39 cellular contexts compared by ENCODE assay signal in genomic region chr22:19733755-19734154, GRCh38. TPM values are rescaled to one million over a fixed set of nuclear protein-coding genes. Genes with fewer than 3 reads are reported as not detected.
"Had no signal": no experiment of that assay in that cellular context is flagged by ENCODE, and none has a peak within 500 bp of the region (broad histone marks: within the 10 kb centered on the region; RNA-seq: fewer than 3 reads in every experiment).

No MANE protein-coding gene starts in this region.

- H3K36me3 ChIP-seq: ascending aorta, cardiac muscle cell had no signal

- H3K4me3 ChIP-seq: ascending aorta, cardiac muscle cell had no signal

- H3K27me3 Mint-ChIP-seq: activated naive CD8-positive, alpha-beta T cell treated with anti-CD3 and anti-CD28 coated beads for 36 hours; activated T-helper 17 cell treated with anti-CD3 and anti-CD28 coated beads, Interleukin-2, amount 50 U/mL, for 72 hours; central memory CD8-positive, alpha-beta T cell had no signal

- H3K4me3 Mint-ChIP-seq: activated B cell treated with CpG ODN at 0.5 μM for 24 hours; activated CD4-positive, alpha-beta memory T cell treated with anti-CD3 and anti-CD28 coated beads for 36 hours; activated CD4-positive, alpha-beta T cell treated with anti-CD3 and anti-CD28 coated beads, Interleukin-2, amount 10 ng/mL, durations not matched to agents 24 days and 14 days; activated CD8-positive, alpha-beta T cell treated with anti-CD3 and anti-CD28 coated beads for 36 hours; activated naive CD4-positive, alpha-beta T cell treated with anti-CD3 and anti-CD28 coated beads for 36 hours; activated naive CD8-positive, alpha-beta T cell treated with anti-CD3 and anti-CD28 coated beads for 36 hours; activated T-cell treated with anti-CD3 and anti-CD28 coated beads, Interleukin-2, amount 50 U/mL, for 4 hours; activated T-cell treated with anti-CD3 and anti-CD28 coated beads, Interleukin-2, amount 50 U/mL, for 72 hours; activated T-helper 1 cell treated with anti-CD3 and anti-CD28 coated beads, Interleukin-12 subunit alpha, Interleukin-12 subunit beta, Interleukin-2, Interleukin-4 antibody, amounts not matched to agents 30 ng/mL and 10 ng/mL and 1 ng/mL, durations not matched to agents 14 hours and 24 hours and 36 hours; activated T-helper 17 cell treated with anti-CD3 and anti-CD28 coated beads, Interleukin-2, amount 50 U/mL, for 72 hours; brain; central memory CD8-positive, alpha-beta T cell; T-helper 1 cell treated with Interleukin-12 subunit alpha and Interleukin-12 subunit beta and Interleukin-4 antibody, amounts not matched to agents 30 μg/mL and 1 μg/mL, for 36 hours; T-helper 2 cell treated with Interferon-gamma antibody and Interleukin-4, amounts not matched to agents 5 μg/mL and 100 μg/mL, for 36 hours had no signal

- ATAC-seq: activated CD8-positive, alpha-beta T cell treated with anti-CD3 and anti-CD28 coated beads for 36 hours; activated naive CD4-positive, alpha-beta T cell treated with anti-CD3 and anti-CD28 coated beads, Interleukin-2, amount 50 U/mL, for 72 hours; activated T-cell treated with anti-CD3 and anti-CD28 coated beads, Interleukin-2, amount 50 U/mL, for 4 hours; activated T-cell treated with anti-CD3 and anti-CD28 coated beads, Interleukin-2, amount 50 U/mL, for 72 hours; activated T-helper 17 cell treated with anti-CD3 and anti-CD28 coated beads, Interleukin-2, amount 50 U/mL, for 72 hours had no signal

- FAIRE-seq: bronchial epithelial cell, TTC549 had no signal

- H3K4me1 Mint-ChIP-seq: activated naive CD8-positive, alpha-beta T cell treated with anti-CD3 and anti-CD28 coated beads for 36 hours had no signal

- H3K27ac ChIP-seq: ascending aorta, cardiac muscle cell, VCaP had no signal

- H3K9me3 Mint-ChIP-seq: activated B cell treated with CpG ODN at 0.5 μM for 24 hours; activated CD4-positive, alpha-beta memory T cell treated with anti-CD3 and anti-CD28 coated beads for 36 hours; activated CD4-positive, alpha-beta T cell treated with anti-CD3 and anti-CD28 coated beads, Interleukin-2, amount 10 ng/mL, durations not matched to agents 24 days and 14 days; activated CD8-positive, alpha-beta T cell treated with anti-CD3 and anti-CD28 coated beads for 36 hours; activated naive CD4-positive, alpha-beta T cell treated with anti-CD3 and anti-CD28 coated beads for 36 hours; activated naive CD4-positive, alpha-beta T cell treated with anti-CD3 and anti-CD28 coated beads, Interleukin-2, amount 50 U/mL, for 72 hours; activated naive CD8-positive, alpha-beta T cell treated with anti-CD3 and anti-CD28 coated beads for 36 hours; activated T-cell treated with anti-CD3 and anti-CD28 coated beads, Interleukin-2, amount 50 U/mL, for 4 hours; activated T-cell treated with anti-CD3 and anti-CD28 coated beads, Interleukin-2, amount 50 U/mL, for 72 hours; activated T-helper 1 cell treated with anti-CD3 and anti-CD28 coated beads, Interleukin-12 subunit alpha, Interleukin-12 subunit beta, Interleukin-2, Interleukin-4 antibody, amounts not matched to agents 30 ng/mL and 10 ng/mL and 1 ng/mL, durations not matched to agents 14 hours and 24 hours and 36 hours; activated T-helper 17 cell treated with anti-CD3 and anti-CD28 coated beads, Interleukin-2, amount 50 U/mL, for 72 hours; brain; central memory CD8-positive, alpha-beta T cell; T-helper 1 cell treated with Interleukin-12 subunit alpha and Interleukin-12 subunit beta and Interleukin-4 antibody, amounts not matched to agents 30 μg/mL and 1 μg/mL, for 36 hours; T-helper 2 cell treated with Interferon-gamma antibody and Interleukin-4, amounts not matched to agents 5 μg/mL and 100 μg/mL, for 36 hours had no signal

- H3K27ac Mint-ChIP-seq: activated B cell treated with CpG ODN at 0.5 μM for 24 hours; activated CD4-positive, alpha-beta memory T cell treated with anti-CD3 and anti-CD28 coated beads for 36 hours; activated CD4-positive, alpha-beta T cell treated with anti-CD3 and anti-CD28 coated beads, Interleukin-2, amount 10 ng/mL, durations not matched to agents 24 days and 14 days; activated CD8-positive, alpha-beta T cell treated with anti-CD3 and anti-CD28 coated beads for 36 hours; activated naive CD4-positive, alpha-beta T cell treated with anti-CD3 and anti-CD28 coated beads for 36 hours; activated naive CD4-positive, alpha-beta T cell treated with anti-CD3 and anti-CD28 coated beads, Interleukin-2, amount 50 U/mL, for 72 hours; activated naive CD8-positive, alpha-beta T cell treated with anti-CD3 and anti-CD28 coated beads for 36 hours; activated T-cell treated with anti-CD3 and anti-CD28 coated beads, Interleukin-2, amount 50 U/mL, for 72 hours; activated T-helper 1 cell treated with anti-CD3 and anti-CD28 coated beads, Interleukin-12 subunit alpha, Interleukin-12 subunit beta, Interleukin-2, Interleukin-4 antibody, amounts not matched to agents 30 ng/mL and 10 ng/mL and 1 ng/mL, durations not matched to agents 14 hours and 24 hours and 36 hours; activated T-helper 17 cell treated with anti-CD3 and anti-CD28 coated beads, Interleukin-2, amount 50 U/mL, for 72 hours; brain; T-helper 1 cell treated with Interleukin-12 subunit alpha and Interleukin-12 subunit beta and Interleukin-4 antibody, amounts not matched to agents 30 μg/mL and 1 μg/mL, for 36 hours; T-helper 2 cell treated with Interferon-gamma antibody and Interleukin-4, amounts not matched to agents 5 μg/mL and 100 μg/mL, for 36 hours had no signal

- H3K36me3 Mint-ChIP-seq: activated CD4-positive, alpha-beta memory T cell treated with anti-CD3 and anti-CD28 coated beads for 36 hours; activated naive CD4-positive, alpha-beta T cell treated with anti-CD3 and anti-CD28 coated beads, Interleukin-2, amount 50 U/mL, for 72 hours; activated naive CD8-positive, alpha-beta T cell treated with anti-CD3 and anti-CD28 coated beads for 36 hours; brain had no signal

- DNase-seq: activated B cell treated with CpG ODN at 0.5 μM for 24 hours; activated CD4-positive, alpha-beta memory T cell treated with anti-CD3 and anti-CD28 coated beads for 36 hours; activated CD4-positive, alpha-beta T cell treated with anti-CD3 and anti-CD28 coated beads for 4 hours; activated CD4-positive, alpha-beta T cell treated with anti-CD3 and anti-CD28 coated beads, Interleukin-2, amount 10 ng/mL, durations not matched to agents 24 days and 14 days; activated CD4-positive, alpha-beta T cell treated with anti-CD3 and anti-CD28 coated beads, Interleukin-2, amount 50 U/mL, for 1 hour; activated CD4-positive, alpha-beta T cell treated with anti-CD3 and anti-CD28 coated beads, Interleukin-2, amount 50 U/mL, for 4 hours; activated CD4-positive, CD25-positive, alpha-beta regulatory T cell treated with anti-CD3 and anti-CD28 coated beads, Interleukin-2, amount 50 U/mL, for 72 hours; activated CD8-positive, alpha-beta memory T cell treated with anti-CD3 and anti-CD28 coated beads, Interleukin-2, amount 50 U/mL, for 4 hours; activated CD8-positive, alpha-beta T cell treated with anti-CD3 and anti-CD28 coated beads for 36 hours; activated effector memory CD4-positive, alpha-beta T cell treated with anti-CD3 and anti-CD28 coated beads, Interleukin-2, amount 50 U/mL, for 16 hours; activated gamma-delta T cell treated with Interleukin-2 at 50 U/mL for 16 hours; activated naive CD4-positive, alpha-beta T cell; activated naive CD4-positive, alpha-beta T cell treated with anti-CD3 and anti-CD28 coated beads for 36 hours; activated naive CD4-positive, alpha-beta T cell treated with anti-CD3 and anti-CD28 coated beads, Interleukin-2, amount 50 U/mL, for 16 hours; activated naive CD8-positive, alpha-beta T cell treated with anti-CD3 and anti-CD28 coated beads for 36 hours; activated T-cell treated with anti-CD3 and anti-CD28 coated beads for 4 hours; activated T-cell treated with anti-CD3 and anti-CD28 coated beads, Interleukin-2, amount 50 U/mL, for 1 hour; activated T-cell treated with anti-CD3 and anti-CD28 coated beads, Interleukin-2, amount 50 U/mL, for 4 hours; activated T-cell treated with anti-CD3 and anti-CD28 coated beads, Interleukin-2, amount 50 U/mL, for 72 hours; amygdala; anterior cingulate cortex; caudate nucleus; cerebellar nuclear complex; T-helper 1 cell; T-helper 2 cell; T-helper 9 cell had no signal

- H3K9me3 ChIP-seq: ascending aorta had no signal

- H3K27me3 ChIP-seq: ascending aorta had no signal

RNA-seq across cellular contexts. Expression of gene GP1BB, which starts 10.4 kb away (rescaled TPM):
- total RNA-seq: activated B cell treated with CpG ODN at 0.5 μM for 24 hours; activated CD4-positive, alpha-beta memory T cell treated with anti-CD3 and anti-CD28 coated beads for 36 hours; activated CD4-positive, alpha-beta T cell treated with anti-CD3 and anti-CD28 coated beads, Interleukin-2, amount 10 ng/mL, durations not matched to agents 24 days and 14 days; activated CD8-positive, alpha-beta T cell treated with anti-CD3 and anti-CD28 coated beads for 36 hours; activated naive CD4-positive, alpha-beta T cell treated with anti-CD3 and anti-CD28 coated beads for 36 hours; activated naive CD4-positive, alpha-beta T cell treated with anti-CD3 and anti-CD28 coated beads, Interleukin-2, amount 50 U/mL, for 72 hours; activated naive CD8-positive, alpha-beta T cell treated with anti-CD3 and anti-CD28 coated beads for 36 hours; activated T-helper 1 cell treated with anti-CD3 and anti-CD28 coated beads, Interleukin-12 subunit alpha, Interleukin-12 subunit beta, Interleukin-2, Interleukin-4 antibody, amounts not matched to agents 30 ng/mL and 10 ng/mL and 1 ng/mL, durations not matched to agents 14 hours and 24 hours and 36 hours; activated T-helper 17 cell treated with anti-CD3 and anti-CD28 coated beads, Interleukin-2, amount 50 U/mL, for 72 hours; bronchial epithelial cell had no signal

RNA-seq across cellular contexts. Expression of gene SEPTIN5, which starts 19.5 kb away (rescaled TPM):
- total RNA-seq: activated B cell treated with CpG ODN at 0.5 μM for 24 hours had no signal

RNA-seq across cellular contexts. Expression of gene TBX1, which starts 26.8 kb away (rescaled TPM):
- total RNA-seq: activated B cell treated with CpG ODN at 0.5 μM for 24 hours; activated CD4-positive, alpha-beta memory T cell treated with anti-CD3 and anti-CD28 coated beads for 36 hours; activated CD4-positive, alpha-beta T cell treated with anti-CD3 and anti-CD28 coated beads, Interleukin-2, amount 10 ng/mL, durations not matched to agents 24 days and 14 days; activated CD8-positive, alpha-beta memory T cell treated with anti-CD3 and anti-CD28 coated beads for 36 hours; activated CD8-positive, alpha-beta T cell treated with anti-CD3 and anti-CD28 coated beads for 36 hours; activated naive CD4-positive, alpha-beta T cell treated with anti-CD3 and anti-CD28 coated beads for 36 hours; activated naive CD4-positive, alpha-beta T cell treated with anti-CD3 and anti-CD28 coated beads, Interleukin-2, amount 50 U/mL, for 72 hours; activated naive CD8-positive, alpha-beta T cell treated with anti-CD3 and anti-CD28 coated beads for 36 hours; activated T-cell treated with anti-CD3 and anti-CD28 coated beads, Interleukin-2, amount 50 U/mL, for 4 hours; activated T-helper 17 cell treated with anti-CD3 and anti-CD28 coated beads, Interleukin-2, amount 50 U/mL, for 72 hours; ascending aorta had no signal
